In genomic region chr1:16913616-16913865, GRCh38 we compare ENCODE assay signal across 2 cellular contexts.
TF ChIP-seq lines count a peak whose summit lies in the region.

No MANE protein-coding gene starts in this region.

TF ChIP-seq in HCT116, 20 proteins besides CTCF, POLR2A, EP300 and RAD21 (continued from another document):
- TF ChIP-seq CBX3 (IDR thresholded peaks at IDR 0.05; ENCODE audit: low read depth) (no peak), SRF (IDR thresholded peaks at IDR 0.05; ENCODE audit: low read depth) (no peak), ZNF274 (IDR thresholded peaks at IDR 0.05; ENCODE audit: low read depth, low read length) (no peak), YY1 (IDR thresholded peaks at IDR 0.05; ENCODE audit: extremely low read depth, insufficient replicate concordance, low read depth, low read length) (no peak), ZBTB33 (IDR thresholded peaks at IDR 0.05; ENCODE audit: extremely low read depth, insufficient replicate concordance, low read length) (no peak), EZH2phosphoT487 (IDR thresholded peaks at IDR 0.05; ENCODE audit: borderline replicate concordance) (no peak), ELF1 (IDR thresholded peaks at IDR 0.05; ENCODE audit: borderline replicate concordance, low read depth) (no peak), SP1 (IDR thresholded peaks at IDR 0.05; ENCODE audit: low read depth) (no peak), ZFX (IDR thresholded peaks at IDR 0.05) (no peak), EGR1 (IDR thresholded peaks at IDR 0.05; ENCODE audit: low read depth) (no peak)
- TF ChIP-seq, protein P1, sequence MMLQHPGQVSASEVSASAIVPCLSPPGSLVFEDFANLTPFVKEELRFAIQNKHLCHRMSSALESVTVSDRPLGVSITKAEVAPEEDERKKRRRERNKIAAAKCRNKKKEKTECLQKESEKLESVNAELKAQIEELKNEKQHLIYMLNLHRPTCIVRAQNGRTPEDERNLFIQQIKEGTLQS (IDR thresholded peaks at IDR 0.05): no peak
- TF ChIP-seq, protein P2, sequence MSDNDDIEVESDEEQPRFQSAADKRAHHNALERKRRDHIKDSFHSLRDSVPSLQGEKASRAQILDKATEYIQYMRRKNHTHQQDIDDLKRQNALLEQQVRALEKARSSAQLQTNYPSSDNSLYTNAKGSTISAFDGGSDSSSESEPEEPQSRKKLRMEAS (IDR thresholded peaks at IDR 0.05): no peak

TF ChIP-seq in WTC11, 78 proteins besides CTCF, POLR2A, EP300 and RAD21 (continued from another document):
- TF ChIP-seq TEAD1 (CRISPR knock-in tag; IDR thresholded peaks at IDR 0.05): 0 out of 2 replicates have a peak, but pooled peaks have one; percentile 22
